Comparison of ENCODE assay signal across 18 cellular contexts in genomic region chr11:71201231-71201630, GRCh38. TPM values are rescaled to one million over a fixed set of nuclear protein-coding genes. Genes with fewer than 3 reads are reported as not detected.
DNase-seq lines count a peak whose midpoint lies in the region; ATAC-seq, FAIRE-seq and TF ChIP-seq lines count a peak whose summit lies in the region.
"Had no signal": no experiment of that assay in that cellular context is flagged by ENCODE, and none has a peak within 500 bp of the region (broad histone marks: within the 10 kb centered on the region; RNA-seq: fewer than 3 reads in every experiment).

No MANE protein-coding gene starts in this region.

- TF ChIP-seq POLR2A in body of pancreas (IDR thresholded peaks at IDR 0.05) = no peak

- no peak overlapping the region for H3K14ac ChIP-seq in trophoblast cell (ENCODE audit: low read length)

- peaks cover 9 to 20% of the 10 kb centered on the region in 2 donors for H3K4me1 ChIP-seq in kidney (ENCODE audit: control insufficient read depth in 1 of 2, insufficient read depth in 1 of 2, low read depth in 1 of 2, low read length in 2 of 2)
- peaks cover 5 to 10% of the 10 kb centered on the region in 2 experiments for H3K4me1 ChIP-seq in trophoblast cell (ENCODE audit: control insufficient read depth in 1 of 2, insufficient read depth in 2 of 2, low read length in 2 of 2)
- H3K4me1 ChIP-seq in body of pancreas = peaks cover 7% of the 10 kb centered on the region

- no peak for TF ChIP-seq CTCF in kidney (IDR thresholded peaks at IDR 0.05; ENCODE audit: borderline replicate concordance, extremely low read depth, insufficient read depth)
- TF ChIP-seq CTCF in WERI-Rb-1 (IDR thresholded peaks at IDR 0.05; ENCODE audit: low read depth, low read length) = no peak
- TF ChIP-seq CTCF in body of pancreas (IDR thresholded peaks at IDR 0.05) = no peak

- H3K4me3 ChIP-seq in kidney (ENCODE audit: low read length in 2 of 2) = no peak overlapping the region
- H3K4me3 ChIP-seq in trophoblast cell (ENCODE audit: low read depth, low read length) = no peak overlapping the region
- H3K4me3 ChIP-seq in WERI-Rb-1 (ENCODE audit: low read depth, low read length) = no peak overlapping the region
- H3K4me3 ChIP-seq in body of pancreas = no peak overlapping the region

- no peak overlapping the region for H3K23ac ChIP-seq in trophoblast cell (ENCODE audit: low read length)

- H3K4me2 ChIP-seq in trophoblast cell (ENCODE audit: low read length) = no peak overlapping the region

- H3K27ac ChIP-seq in kidney (ENCODE audit: low read depth in 2 of 2, low read length in 2 of 2) = no peak overlapping the region
- H3K27ac ChIP-seq in trophoblast cell (ENCODE audit: low read depth, low read length) = no peak overlapping the region
- no peak overlapping the region for H3K27ac ChIP-seq in WERI-Rb-1
- no peak overlapping the region for H3K27ac ChIP-seq in body of pancreas
- H3K27ac ChIP-seq: 22Rv1 had no signal

- H3K27me3 ChIP-seq in trophoblast cell (ENCODE audit: insufficient read depth, low read length) = no peaks in the 10 kb centered on the region
- no peaks in the 10 kb centered on the region for H3K27me3 ChIP-seq in WERI-Rb-1 (ENCODE audit: insufficient read depth, low read depth, severe bottlenecking)
- no peaks in the 10 kb centered on the region for H3K27me3 ChIP-seq in body of pancreas

- H3K9me3 ChIP-seq in kidney (ENCODE audit: control insufficient read depth in 1 of 2, low read length in 2 of 2) = no peaks in the 10 kb centered on the region
- no peaks in the 10 kb centered on the region for H3K9me3 ChIP-seq in trophoblast cell (ENCODE audit: insufficient read depth, low read depth, low read length)
- no peaks in the 10 kb centered on the region for H3K9me3 ChIP-seq in WERI-Rb-1 (ENCODE audit: severe bottlenecking)
- H3K9me3 ChIP-seq in body of pancreas = no peaks in the 10 kb centered on the region

- H2AK5ac ChIP-seq in trophoblast cell (ENCODE audit: low read length) = no peak overlapping the region

- H4K12ac ChIP-seq in trophoblast cell (ENCODE audit: low read depth, low read length) = no peak overlapping the region

- WGBS in trophoblast cell (ENCODE audit: extremely low coverage, insufficient coverage, insufficient read length) = no CpG with 5 or more reads among the region's 20 CpGs
- WGBS in body of pancreas, 2 donors = 91 to 95% methylated on average over 7 to 20 of the region's 20 CpGs

- H4K8ac ChIP-seq in trophoblast cell (ENCODE audit: low read depth, low read length) = no peak overlapping the region

- H3K36me3 ChIP-seq in kidney (ENCODE audit: control insufficient read depth in 1 of 2, insufficient read depth in 2 of 2, low read length in 2 of 2) (no peaks in the 10 kb centered on the region), trophoblast cell (ENCODE audit: control insufficient read depth in 1 of 2, insufficient read depth in 2 of 2, low read length in 2 of 2) (peaks cover 0 to 2% of the 10 kb centered on the region in 2 experiments), WERI-Rb-1 (no peaks in the 10 kb centered on the region), body of pancreas (replicated peaks in 1 of 2; ENCODE audit: insufficient read depth in 1 of 2, low read depth in 2 of 2) (no peaks in the 10 kb centered on the region)

- no peak overlapping the region for H3K9ac ChIP-seq in kidney (ENCODE audit: low read length in 2 of 2)
- H3K9ac ChIP-seq in trophoblast cell (ENCODE audit: low read length) = no peak overlapping the region

- no peak overlapping the region for H4K91ac ChIP-seq in trophoblast cell (ENCODE audit: low read depth, low read length)

- no peaks in the 10 kb centered on the region for H3K79me1 ChIP-seq in trophoblast cell (ENCODE audit: low read length)

- no peak overlapping the region for H2BK120ac ChIP-seq in trophoblast cell (ENCODE audit: insufficient read depth, low read length, poor library complexity)

- H2BK5ac ChIP-seq in trophoblast cell (ENCODE audit: low read depth, low read length, poor library complexity) = no peak overlapping the region

- no peak for FAIRE-seq in kidney (lab: Jason Lieb, UNC)
- FAIRE-seq: D721Med had no signal

- ATAC-seq in Right ventricle myocardium inferior (no peak), Right ventricle myocardium superior (ENCODE audit: poor library complexity) (no peak), HG03025 (IDR thresholded peaks at IDR 0.05; ENCODE audit: low FRiP score, unreplicated experiment) (no peak), HG02840 (IDR thresholded peaks at IDR 0.05; ENCODE audit: low FRiP score, unreplicated experiment) (no peak), body of pancreas (no peak)
- ATAC-seq: CD8-positive, alpha-beta T cell; HCT116 had no signal

- H3K4ac ChIP-seq in trophoblast cell (ENCODE audit: low read depth, low read length) = no peak overlapping the region

- H2AFZ ChIP-seq in trophoblast cell (ENCODE audit: insufficient read depth, low read length, poor library complexity) = no peak overlapping the region

- H3K18ac ChIP-seq in trophoblast cell (ENCODE audit: low read length) = peak overlapping the region; percentile 72

- H2BK12ac ChIP-seq in trophoblast cell (ENCODE audit: low read length) = no peak overlapping the region

- no peaks in the 10 kb centered on the region for H3K79me2 ChIP-seq in trophoblast cell (ENCODE audit: control insufficient read depth, insufficient read depth, low read length, poor library complexity)

- intact Hi-C loops in Right ventricle myocardium inferior (cut with DNase I) (no loop called here), Right ventricle myocardium superior (cut with DNase I) (no loop called here), kidney (cut with DNase I) (no loop called here), body of pancreas (cut with DNase I) (no loop called here)

- peak; percentile 41 for DNase-seq in Right ventricle myocardium inferior (ENCODE audit: missing footprints)
- DNase-seq in Right ventricle myocardium superior = no peak
- peak; percentile 51 for DNase-seq in kidney
- DNase-seq in trophoblast cell = no peak
- no peak for DNase-seq in WERI-Rb-1
- DNase-seq in body of pancreas = no peak
- DNase-seq: CD8-positive, alpha-beta T cell; COR-L47; DND-41; GF-D8; IMR-90 had no signal

RNA-seq across cellular contexts. Expression of gene SHANK2, which starts 51.1 kb away (rescaled TPM):
- total RNA-seq in Right ventricle myocardium inferior = 0.03 TPM
- total RNA-seq in Right ventricle myocardium superior = 0.11 TPM
- total RNA-seq in kidney = 57.8 TPM
- 4.0 TPM for polyA plus RNA-seq in kidney (ENCODE audit: insufficient read depth, low read depth, low replicate concordance)
- polyA plus RNA-seq in trophoblast cell (2013) = 20.8 and 21.4 TPM in 2 replicates
- 10 to 100 TPM; 44.4 to 94.9 TPM for total RNA-seq in body of pancreas
- total RNA-seq: CD8-positive, alpha-beta T cell; H4 had no signal
- polyA plus RNA-seq: CD14-positive monocyte had no signal

Comparison
In these comparisons a context has a peak if more than half of its experiments do, and no peak if none do; other contexts are left out.
1. DNase-seq: peak in Right ventricle myocardium inferior (single experiment) and kidney (single experiment); none in Right ventricle myocardium superior (single experiment), trophoblast cell (0 of 2), WERI-Rb-1 (single experiment) and body of pancreas (0 of 4).
2. RNA of gene SHANK2, which starts 51.1 kb away (total RNA-seq): 44.4 to 94.9 TPM in body of pancreas and 57.8 TPM in kidney (single experiment); 0.11 TPM in Right ventricle myocardium superior (single experiment) and 0.03 TPM in Right ventricle myocardium inferior (single experiment); every median in the first group is over 10 times any median in the second.